Comparison of ENCODE assay signal across 1 cellular context in the genomic region with DNA sequence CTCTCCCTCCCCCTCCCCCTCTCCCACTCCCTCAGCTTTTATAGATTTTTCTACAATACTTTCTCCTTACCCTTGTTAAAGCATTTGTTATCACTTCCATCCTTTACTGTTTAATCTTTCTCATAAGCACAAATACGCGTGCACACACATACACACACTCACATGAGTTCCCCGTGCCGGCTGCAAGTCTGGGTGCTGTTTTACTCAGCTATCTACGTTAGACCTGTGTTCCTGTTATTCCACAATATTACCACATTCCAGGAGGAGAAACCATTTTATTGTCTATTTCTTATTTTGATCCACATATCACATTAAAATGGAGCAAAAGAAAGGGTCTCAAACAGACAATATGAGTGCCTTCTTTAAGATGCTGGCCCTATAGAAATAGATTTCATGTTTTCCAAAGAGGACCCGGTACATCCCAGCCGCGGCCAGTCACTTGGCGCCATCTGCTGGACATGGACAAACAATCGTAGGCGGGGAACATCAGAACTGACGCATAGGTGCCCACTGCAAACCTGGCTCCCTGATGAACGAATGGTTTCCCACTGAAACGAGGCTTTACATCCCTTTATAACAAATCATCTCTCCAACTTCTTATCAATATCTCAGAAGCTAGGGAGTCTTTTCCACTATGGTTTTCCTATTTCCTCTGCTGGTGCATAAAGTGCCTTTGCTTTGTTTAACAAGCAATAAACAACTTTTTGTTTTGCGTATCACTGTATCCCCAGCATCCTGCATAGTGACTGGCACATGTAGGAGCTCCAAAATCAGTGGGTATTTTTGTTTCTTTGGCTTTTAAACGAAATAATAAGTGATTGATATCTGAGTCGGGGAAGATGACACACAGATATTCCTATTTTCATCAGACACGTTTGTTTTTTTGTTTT.
TF ChIP-seq lines count a peak whose summit lies in the region.

No MANE protein-coding gene starts in this region.

TF ChIP-seq in K562, 482 proteins besides CTCF, POLR2A, EP300 and RAD21 (continued from another document):
- TF ChIP-seq, protein P1, sequence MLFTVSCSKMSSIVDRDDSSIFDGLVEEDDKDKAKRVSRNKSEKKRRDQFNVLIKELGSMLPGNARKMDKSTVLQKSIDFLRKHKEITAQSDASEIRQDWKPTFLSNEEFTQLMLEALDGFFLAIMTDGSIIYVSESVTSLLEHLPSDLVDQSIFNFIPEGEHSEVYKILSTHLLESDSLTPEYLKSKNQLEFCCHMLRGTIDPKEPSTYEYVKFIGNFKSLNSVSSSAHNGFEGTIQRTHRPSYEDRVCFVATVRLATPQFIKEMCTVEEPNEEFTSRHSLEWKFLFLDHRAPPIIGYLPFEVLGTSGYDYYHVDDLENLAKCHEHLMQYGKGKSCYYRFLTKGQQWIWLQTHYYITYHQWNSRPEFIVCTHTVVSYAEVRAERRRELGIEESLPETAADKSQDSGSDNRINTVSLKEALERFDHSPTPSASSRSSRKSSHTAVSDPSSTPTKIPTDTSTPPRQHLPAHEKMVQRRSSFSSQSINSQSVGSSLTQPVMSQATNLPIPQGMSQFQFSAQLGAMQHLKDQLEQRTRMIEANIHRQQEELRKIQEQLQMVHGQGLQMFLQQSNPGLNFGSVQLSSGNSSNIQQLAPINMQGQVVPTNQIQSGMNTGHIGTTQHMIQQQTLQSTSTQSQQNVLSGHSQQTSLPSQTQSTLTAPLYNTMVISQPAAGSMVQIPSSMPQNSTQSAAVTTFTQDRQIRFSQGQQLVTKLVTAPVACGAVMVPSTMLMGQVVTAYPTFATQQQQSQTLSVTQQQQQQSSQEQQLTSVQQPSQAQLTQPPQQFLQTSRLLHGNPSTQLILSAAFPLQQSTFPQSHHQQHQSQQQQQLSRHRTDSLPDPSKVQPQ (CRISPR knock-in tag; IDR thresholded peaks at IDR 0.05; ENCODE audit: borderline replicate concordance): no peak
- TF ChIP-seq KDM1A (IDR thresholded peaks at IDR 0.05) (0 out of 4 replicates have a peak, but pooled peaks of 1 of the 2 experiments have one; percentile 40), HCFC1 (IDR thresholded peaks at IDR 0.05; ENCODE audit: low read depth, low read length) (0 out of 2 replicates have a peak, but pooled peaks have one; percentile 13), BHLHE40 (IDR thresholded peaks at IDR 0.05; ENCODE audit: low read length) (no peak), NFXL1 (CRISPR knock-in tag; IDR thresholded peaks at IDR 0.05) (no peak), DDX20 (tag; IDR thresholded peaks at IDR 0.05; ENCODE audit: low read depth) (no peak), NCOA2 (IDR thresholded peaks at IDR 0.05; ENCODE audit: partially characterized antibody in 2 of 2) (no peak), ZBED1 (IDR thresholded peaks at IDR 0.05) (no peak)
- TF ChIP-seq, protein P2, sequence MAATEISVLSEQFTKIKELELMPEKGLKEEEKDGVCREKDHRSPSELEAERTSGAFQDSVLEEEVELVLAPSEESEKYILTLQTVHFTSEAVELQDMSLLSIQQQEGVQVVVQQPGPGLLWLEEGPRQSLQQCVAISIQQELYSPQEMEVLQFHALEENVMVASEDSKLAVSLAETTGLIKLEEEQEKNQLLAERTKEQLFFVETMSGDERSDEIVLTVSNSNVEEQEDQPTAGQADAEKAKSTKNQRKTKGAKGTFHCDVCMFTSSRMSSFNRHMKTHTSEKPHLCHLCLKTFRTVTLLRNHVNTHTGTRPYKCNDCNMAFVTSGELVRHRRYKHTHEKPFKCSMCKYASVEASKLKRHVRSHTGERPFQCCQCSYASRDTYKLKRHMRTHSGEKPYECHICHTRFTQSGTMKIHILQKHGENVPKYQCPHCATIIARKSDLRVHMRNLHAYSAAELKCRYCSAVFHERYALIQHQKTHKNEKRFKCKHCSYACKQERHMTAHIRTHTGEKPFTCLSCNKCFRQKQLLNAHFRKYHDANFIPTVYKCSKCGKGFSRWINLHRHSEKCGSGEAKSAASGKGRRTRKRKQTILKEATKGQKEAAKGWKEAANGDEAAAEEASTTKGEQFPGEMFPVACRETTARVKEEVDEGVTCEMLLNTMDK (IDR thresholded peaks at IDR 0.05; ENCODE audit: borderline replicate concordance, insufficient read depth, low read depth, low read length, poor library complexity, severe bottlenecking): peak; percentile 16
- TF ChIP-seq, protein P3, sequence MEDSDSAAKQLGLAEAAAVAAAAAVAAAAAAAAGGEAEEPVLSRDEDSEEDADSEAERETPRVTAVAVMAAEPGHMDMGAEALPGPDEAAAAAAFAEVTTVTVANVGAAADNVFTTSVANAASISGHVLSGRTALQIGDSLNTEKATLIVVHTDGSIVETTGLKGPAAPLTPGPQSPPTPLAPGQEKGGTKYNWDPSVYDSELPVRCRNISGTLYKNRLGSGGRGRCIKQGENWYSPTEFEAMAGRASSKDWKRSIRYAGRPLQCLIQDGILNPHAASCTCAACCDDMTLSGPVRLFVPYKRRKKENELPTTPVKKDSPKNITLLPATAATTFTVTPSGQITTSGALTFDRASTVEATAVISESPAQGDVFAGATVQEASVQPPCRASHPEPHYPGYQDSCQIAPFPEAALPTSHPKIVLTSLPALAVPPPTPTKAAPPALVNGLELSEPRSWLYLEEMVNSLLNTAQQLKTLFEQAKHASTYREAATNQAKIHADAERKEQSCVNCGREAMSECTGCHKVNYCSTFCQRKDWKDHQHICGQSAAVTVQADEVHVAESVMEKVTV (CRISPR knock-in tag; IDR thresholded peaks at IDR 0.05): peak; percentile 74
